Comparison of ENCODE assay signal across 23 cellular contexts in the genomic region with DNA sequence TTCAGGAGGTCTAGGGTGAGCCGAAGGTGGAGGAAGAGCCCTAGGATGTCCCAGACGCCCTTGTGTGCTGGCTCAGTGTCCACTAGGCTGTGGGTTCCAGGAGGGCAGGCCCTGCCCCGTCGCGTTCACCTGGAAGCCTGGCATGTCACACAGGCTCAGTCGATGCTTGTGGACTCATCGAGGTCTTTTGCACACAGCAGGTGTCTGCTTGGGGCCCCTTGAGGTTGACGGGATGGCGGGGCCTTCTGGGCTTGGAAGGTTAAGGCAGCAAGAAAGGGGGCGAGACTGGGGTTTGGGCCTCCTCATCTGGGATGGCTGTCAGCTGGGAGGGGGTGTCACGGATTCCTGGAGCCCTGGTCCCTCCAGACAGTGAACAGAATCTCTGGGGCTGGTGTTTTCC. TPM values are rescaled to one million over a fixed set of nuclear protein-coding genes. Genes with fewer than 3 reads are reported as not detected.
A peak's percentile ranks its signal among the peaks of the same experiment; 100 is the strongest.
DNase-seq lines count a peak whose midpoint lies in the region; ATAC-seq and TF ChIP-seq lines count a peak whose summit lies in the region.
"Had no signal": no experiment of that assay in that cellular context is flagged by ENCODE, and none has a peak within 500 bp of the region (broad histone marks: within the 10 kb centered on the region; RNA-seq: fewer than 3 reads in every experiment).

No MANE protein-coding gene starts in this region.

- no peaks in the 10 kb centered on the region for H3K27me3 Mint-ChIP-seq in activated T-cell treated with anti-CD3 and anti-CD28 coated beads, Interleukin-2, amount 50 U/mL, for 4 hours (ENCODE audit: low read depth)
- no peaks in the 10 kb centered on the region for H3K27me3 Mint-ChIP-seq in effector memory CD8-positive, alpha-beta T cell
- peaks cover 23% of the 10 kb centered on the region for H3K27me3 Mint-ChIP-seq in glutamatergic neuron (ENCODE audit: unreplicated experiment)

- no peak overlapping the region for H3K4me2 ChIP-seq in osteoblast (ENCODE audit: insufficient read depth, low read length)

- no peak overlapping the region for H3K4me3 ChIP-seq in H7 (ENCODE audit: insufficient read depth, low read depth, low read length)
- H3K4me3 ChIP-seq in osteoblast (ENCODE audit: insufficient read depth, low read length): no peak overlapping the region
- H3K4me3 ChIP-seq: K562, right lobe of liver, upper lobe of right lung had no signal

- no peaks in the 10 kb centered on the region for H3K36me3 ChIP-seq in H7 (replicated peaks; ENCODE audit: control insufficient read depth, insufficient read depth, low read length)
- no peaks in the 10 kb centered on the region for H3K36me3 ChIP-seq in osteoblast (ENCODE audit: insufficient read depth, low read length)
- H3K36me3 ChIP-seq: right lobe of liver, upper lobe of right lung had no signal

- H3K4me3 Mint-ChIP-seq in activated T-cell treated with anti-CD3 and anti-CD28 coated beads, Interleukin-2, amount 50 U/mL, for 4 hours: peak overlapping the region; percentile 77
- peak overlapping the region; percentile 98 to 99 for H3K4me3 Mint-ChIP-seq in effector memory CD8-positive, alpha-beta T cell
- no peak overlapping the region for H3K4me3 Mint-ChIP-seq in glutamatergic neuron (ENCODE audit: unreplicated experiment)
- H3K4me3 Mint-ChIP-seq: nephron progenitor cell had no signal

- peaks cover 18% of the 10 kb centered on the region for H3K36me3 Mint-ChIP-seq in activated T-cell treated with anti-CD3 and anti-CD28 coated beads, Interleukin-2, amount 50 U/mL, for 4 hours (ENCODE audit: insufficient read depth)
- H3K36me3 Mint-ChIP-seq in effector memory CD8-positive, alpha-beta T cell (ENCODE audit: insufficient read depth): peaks cover 57% of the 10 kb centered on the region
- no peaks in the 10 kb centered on the region for H3K36me3 Mint-ChIP-seq in glutamatergic neuron (ENCODE audit: unreplicated experiment)

- H3K4me1 Mint-ChIP-seq in activated T-cell treated with anti-CD3 and anti-CD28 coated beads, Interleukin-2, amount 50 U/mL, for 4 hours (ENCODE audit: low read depth): peaks cover 69% of the 10 kb centered on the region
- peaks cover 79 to 85% of the 10 kb centered on the region in 2 donors for H3K4me1 Mint-ChIP-seq in effector memory CD8-positive, alpha-beta T cell (ENCODE audit: low read depth in 2 of 2)
- H3K4me1 Mint-ChIP-seq in glutamatergic neuron (ENCODE audit: low read depth, unreplicated experiment): peaks cover 50% of the 10 kb centered on the region

- H2AFZ ChIP-seq in osteoblast (ENCODE audit: low read length): no peak overlapping the region

- H4K20me1 ChIP-seq in osteoblast (ENCODE audit: insufficient read depth, low read length): no peaks in the 10 kb centered on the region

- H3K9me3 Mint-ChIP-seq in activated T-cell treated with anti-CD3 and anti-CD28 coated beads, Interleukin-2, amount 50 U/mL, for 4 hours: no peaks in the 10 kb centered on the region
- H3K9me3 Mint-ChIP-seq in effector memory CD8-positive, alpha-beta T cell: no peaks in the 10 kb centered on the region
- H3K9me3 Mint-ChIP-seq in glutamatergic neuron (ENCODE audit: unreplicated experiment): peaks cover 14% of the 10 kb centered on the region
- H3K9me3 Mint-ChIP-seq: activated naive CD8-positive, alpha-beta T cell treated with anti-CD3 and anti-CD28 coated beads, Interleukin-2, amount 10 ng/mL, durations not matched to agents 7 days and 5 days; activated T-cell treated with anti-CD3 and anti-CD28 coated beads, Interleukin-2, amount 50 U/mL, for 72 hours; nephron progenitor cell; T-helper 1 cell treated with Interleukin-12 subunit alpha and Interleukin-12 subunit beta and Interleukin-4 antibody, amounts not matched to agents 30 μg/mL and 1 μg/mL, for 36 hours had no signal

- no peaks in the 10 kb centered on the region for H3K9me3 ChIP-seq in osteoblast (ENCODE audit: low read depth, low read length)
- H3K9me3 ChIP-seq: right lobe of liver, upper lobe of right lung had no signal

- TF ChIP-seq CTCF in osteoblast (IDR thresholded peaks at IDR 0.05; ENCODE audit: extremely low read depth, low read depth, low read length): no peak
- TF ChIP-seq CTCF in glutamatergic neuron (IDR thresholded peaks at IDR 0.05; ENCODE audit: partially characterized antibody, unreplicated experiment): no peak

- ATAC-seq in activated T-cell treated with anti-CD3 and anti-CD28 coated beads, Interleukin-2, amount 50 U/mL, for 4 hours: no peak
- no peak for ATAC-seq in effector memory CD8-positive, alpha-beta T cell (replicated peaks)
- ATAC-seq: activated T-cell treated with anti-CD3 and anti-CD28 coated beads, Interleukin-2, amount 50 U/mL, for 72 hours; right lobe of liver; upper lobe of right lung had no signal

- H3K27ac ChIP-seq in osteoblast (ENCODE audit: low read depth, low read length): no peak overlapping the region
- H3K27ac ChIP-seq: right lobe of liver, upper lobe of right lung, VCaP had no signal

- H3K4me1 ChIP-seq in osteoblast (ENCODE audit: insufficient read depth, low read length): no peaks in the 10 kb centered on the region
- H3K4me1 ChIP-seq: right lobe of liver, upper lobe of right lung had no signal

- no peaks in the 10 kb centered on the region for H3K27me3 ChIP-seq in H7 (ENCODE audit: control insufficient read depth, insufficient read depth, low read length)
- H3K27me3 ChIP-seq in osteoblast (ENCODE audit: insufficient read depth, low read length): peaks cover 36% of the 10 kb centered on the region
- H3K27me3 ChIP-seq: right lobe of liver had no signal

- no peak for DNase-seq in activated T-cell treated with anti-CD3 and anti-CD28 coated beads, Interleukin-2, amount 50 U/mL, for 4 hours
- DNase-seq in activated T-cell treated with anti-CD3 and anti-CD28 coated beads, Interleukin-2, amount 50 U/mL, for 48 hours: no peak
- peak; percentile 51 for DNase-seq in H7
- no peak for DNase-seq in effector memory CD8-positive, alpha-beta T cell
- DNase-seq in osteoblast (ENCODE audit: insufficient read length, low spot score, missing footprints): peak; percentile 3
- DNase-seq in hepatic stellate cell (ENCODE audit: low spot score): no peak
- DNase-seq in NCI-H1694 treated with DMSO at 0.1 percent for 48 hours (lab: John Stamatoyannopoulos, UW): no peak
- no peak for DNase-seq in glutamatergic neuron
- DNase-seq: ACHN; activated naive CD8-positive, alpha-beta T cell treated with anti-CD3 and anti-CD28 coated beads, Interleukin-2, amount 10 ng/mL, durations not matched to agents 7 days and 5 days; activated T-cell treated with anti-CD3 and anti-CD28 coated beads, Interleukin-2, amount 50 U/mL, for 72 hours; HCEC 1CT; kidney glomerular epithelial cell; mesenchymal stem cell; MM.1S; NCI-H1436 treated with DMSO at 0.1 percent for 48 hours; right lobe of liver; upper lobe of right lung had no signal

- peak overlapping the region in 1 of 2 donors; percentile 86 for H3K27ac Mint-ChIP-seq in effector memory CD8-positive, alpha-beta T cell
- no peak overlapping the region for H3K27ac Mint-ChIP-seq in glutamatergic neuron (ENCODE audit: unreplicated experiment)
- H3K27ac Mint-ChIP-seq: activated naive CD8-positive, alpha-beta T cell treated with anti-CD3 and anti-CD28 coated beads, Interleukin-2, amount 10 ng/mL, durations not matched to agents 7 days and 5 days; activated T-cell treated with anti-CD3 and anti-CD28 coated beads, Interleukin-2, amount 50 U/mL, for 72 hours had no signal

- H3K79me2 ChIP-seq in osteoblast (ENCODE audit: insufficient read depth, low read length): no peaks in the 10 kb centered on the region

RNA-seq across cellular contexts. Expression of gene RAP1GAP2, which starts 1.9 kb away (rescaled TPM):
- total RNA-seq in activated T-cell treated with anti-CD3 and anti-CD28 coated beads, Interleukin-2, amount 50 U/mL, for 4 hours: 1 to 10 TPM in 2 of 3 donors, under 1 TPM in 1; 0.29 to 1.6 (median 1.2) TPM
- total RNA-seq in H7 (2014; rRNA removed; shearing (Covaris generic)): 35.5 and 45.7 TPM in 2 replicates
- total RNA-seq in osteoblast (2.7 and 2.9 TPM in 2 replicates), glutamatergic neuron (ENCODE audit: unreplicated experiment) (86.0 TPM)

RNA-seq across cellular contexts. Expression of gene CCDC92B, which starts 48.7 kb away (rescaled TPM):
- total RNA-seq in activated T-cell treated with anti-CD3 and anti-CD28 coated beads, Interleukin-2, amount 50 U/mL, for 4 hours: under 1 TPM in 1 of 3 donors, not detected in 2; 0.16 TPM
- 2.5 and 3.7 TPM in 2 replicates for total RNA-seq in H7 (2014; rRNA removed; shearing (Covaris generic))
- total RNA-seq in osteoblast (not detected in 2 replicates), glutamatergic neuron (ENCODE audit: unreplicated experiment) (19.0 TPM)
- total RNA-seq: fibroblast of lung, K562, right lobe of liver had no signal

Comparison
In these comparisons a context has a peak if more than half of its experiments do, and no peak if none do; other contexts are left out.
1. DNase-seq: peak in H7 (single experiment) and osteoblast (single experiment); none in activated T-cell treated with anti-CD3 and anti-CD28 coated beads, Interleukin-2, amount 50 U/mL, for 4 hours (single experiment), activated T-cell treated with anti-CD3 and anti-CD28 coated beads, Interleukin-2, amount 50 U/mL, for 48 hours (0 of 2), effector memory CD8-positive, alpha-beta T cell (0 of 3), hepatic stellate cell (single experiment), NCI-H1694 treated with DMSO at 0.1 percent for 48 hours (single experiment) and glutamatergic neuron (single experiment).